In genomic region chr15:95528920-95529319, GRCh38 we compare ENCODE assay signal across 1 cellular context.
TF ChIP-seq lines count a peak whose summit lies in the region.

No MANE protein-coding gene starts in this region.

TF ChIP-seq in HEK293T, 16 proteins besides CTCF, POLR2A, EP300 and RAD21 (continued from another document):
- TF ChIP-seq PKNOX1 (IDR thresholded peaks at IDR 0.05): peak; percentile 68
TF ChIP-seq in HEK293T: peak in this region for 1.
